In genomic region chr19:48714759-48715261, GRCh38 we compare ENCODE assay signal across 1 cellular context.
TF ChIP-seq lines count a peak whose summit lies in the region.

No MANE protein-coding gene starts in this region.

TF ChIP-seq in HepG2, 621 proteins besides CTCF, POLR2A, EP300 and RAD21 (continued from another document and continues in another):
- TF ChIP-seq DRAP1 (CRISPR knock-in tag; IDR thresholded peaks at IDR 0.05) (peak; percentile 28; the same call in 1 of the 2 replicates), ZBTB39 (CRISPR knock-in tag; IDR thresholded peaks at IDR 0.05) (0 out of 2 replicates have a peak, but pooled peaks have one; percentile 27), SNRNP70 (IDR thresholded peaks at IDR 0.05; ENCODE audit: low read depth, low read length) (no peak), CBX5 (CRISPR knock-in tag; IDR thresholded peaks at IDR 0.05; ENCODE audit: borderline replicate concordance) (no peak), ZNF362 (CRISPR knock-in tag; IDR thresholded peaks at IDR 0.05; ENCODE audit: borderline replicate concordance) (no peak), CEBPB (IDR thresholded peaks at IDR 0.05; ENCODE audit: borderline replicate concordance, low read depth, low read length) (no peak), MIXL1 (CRISPR knock-in tag; IDR thresholded peaks at IDR 0.05) (no peak), ZFP82 (CRISPR knock-in tag; IDR thresholded peaks at IDR 0.05; ENCODE audit: borderline replicate concordance) (0 out of 2 replicates have a peak, but pooled peaks have one; percentile 8), TEF (CRISPR knock-in tag; IDR thresholded peaks at IDR 0.05) (no peak), ZHX2 (IDR thresholded peaks at IDR 0.05; ENCODE audit: low read depth) (no peak), ZHX2 (CRISPR knock-in tag; IDR thresholded peaks at IDR 0.05; ENCODE audit: borderline replicate concordance) (no peak), ATM (IDR thresholded peaks at IDR 0.05; ENCODE audit: borderline replicate concordance) (no peak), KDM4B (CRISPR knock-in tag; IDR thresholded peaks at IDR 0.05) (no peak), ZNF205 (CRISPR knock-in tag; IDR thresholded peaks at IDR 0.05) (no peak), ZNF30 (CRISPR knock-in tag; IDR thresholded peaks at IDR 0.05) (no peak; the same call in 1 of the 2 replicates), GABPB1 (CRISPR knock-in tag; IDR thresholded peaks at IDR 0.05) (no peak), NKX3-1 (CRISPR knock-in tag; IDR thresholded peaks at IDR 0.05) (no peak), NCOA5 (CRISPR knock-in tag; IDR thresholded peaks at IDR 0.05) (no peak), TERF1 (CRISPR knock-in tag; IDR thresholded peaks at IDR 0.05) (no peak), NONO (IDR thresholded peaks at IDR 0.05) (no peak), NONO (CRISPR knock-in tag; conservative IDR thresholded peaks at IDR 0.05) (no peak), POGZ (CRISPR knock-in tag; IDR thresholded peaks at IDR 0.05) (no peak), YEATS2 (CRISPR knock-in tag; IDR thresholded peaks at IDR 0.05; ENCODE audit: borderline replicate concordance) (no peak), ELK4 (CRISPR knock-in tag; IDR thresholded peaks at IDR 0.05; ENCODE audit: borderline replicate concordance) (no peak), ZNF530 (CRISPR knock-in tag; IDR thresholded peaks at IDR 0.05; ENCODE audit: low read depth) (no peak), IRF2 (CRISPR knock-in tag; IDR thresholded peaks at IDR 0.05) (no peak), CBX2 (IDR thresholded peaks at IDR 0.05; ENCODE audit: low read depth, low read length) (no peak), CBX2 (CRISPR knock-in tag; IDR thresholded peaks at IDR 0.05; ENCODE audit: low read depth) (no peak), ZFP90 (CRISPR knock-in tag; IDR thresholded peaks at IDR 0.05; ENCODE audit: borderline replicate concordance) (no peak), LCORL (IDR thresholded peaks at IDR 0.05) (no peak), LCORL (CRISPR knock-in tag; IDR thresholded peaks at IDR 0.05) (no peak; the same call in 1 of the 2 replicates), ZFP1 (CRISPR knock-in tag; IDR thresholded peaks at IDR 0.05) (no peak), ESRRA (CRISPR knock-in tag; IDR thresholded peaks at IDR 0.05; ENCODE audit: low read depth) (no peak), ZNF850 (CRISPR knock-in tag; conservative IDR thresholded peaks at IDR 0.05) (peak; percentile 92), MLX (CRISPR knock-in tag; IDR thresholded peaks at IDR 0.05) (no peak), POLR2G (IDR thresholded peaks at IDR 0.05; ENCODE audit: low read depth, low read length) (no peak), TGIF2 (CRISPR knock-in tag; IDR thresholded peaks at IDR 0.05) (no peak), DR1 (CRISPR knock-in tag; IDR thresholded peaks at IDR 0.05) (no peak), ZFP41 (CRISPR knock-in tag; IDR thresholded peaks at IDR 0.05; ENCODE audit: borderline replicate concordance) (0 out of 2 replicates have a peak, but pooled peaks have one; percentile 66), U2AF1 (optimal IDR thresholded peaks at IDR 0.05; ENCODE audit: low read depth, low read length) (no peak), GFI1 (CRISPR knock-in tag; IDR thresholded peaks at IDR 0.05; ENCODE audit: borderline replicate concordance) (no peak), HNRNPLL (IDR thresholded peaks at IDR 0.05; ENCODE audit: low read depth, low read length, poor library complexity, severe bottlenecking) (no peak), MXD1 (CRISPR knock-in tag; IDR thresholded peaks at IDR 0.05) (no peak), GABPA (IDR thresholded peaks at IDR 0.05; ENCODE audit: low read depth, low read length) (no peak), GABPA (CRISPR knock-in tag; IDR thresholded peaks at IDR 0.05; ENCODE audit: low read depth) (no peak), ATAD3A (CRISPR knock-in tag; IDR thresholded peaks at IDR 0.05) (no peak), BCLAF1 (IDR thresholded peaks at IDR 0.05) (no peak), ZEB1 (IDR thresholded peaks at IDR 0.05; ENCODE audit: insufficient replicate concordance, low read depth) (no peak), ZSCAN9 (CRISPR knock-in tag; IDR thresholded peaks at IDR 0.05; ENCODE audit: borderline replicate concordance) (no peak), CREM (IDR thresholded peaks at IDR 0.05) (no peak), CREM (CRISPR knock-in tag; IDR thresholded peaks at IDR 0.05) (no peak), TARDBP (CRISPR knock-in tag; IDR thresholded peaks at IDR 0.05) (no peak), TFAP4 (IDR thresholded peaks at IDR 0.05; ENCODE audit: borderline replicate concordance, low read depth) (no peak), SPEN (CRISPR knock-in tag; IDR thresholded peaks at IDR 0.05; ENCODE audit: low read depth) (no peak; the same call in 1 of the 2 replicates), ZNF24 (IDR thresholded peaks at IDR 0.05) (no peak), RARA (CRISPR knock-in tag; IDR thresholded peaks at IDR 0.05) (no peak)
